ENCODE assay signal across 23 cellular contexts in genomic region chr6:84681693-84682326, GRCh38.
"Had no signal": no experiment of that assay in that cellular context is flagged by ENCODE, and none has a peak within 500 bp of the region (broad histone marks: within the 10 kb centered on the region; RNA-seq: fewer than 3 reads in every experiment).

No MANE protein-coding gene starts in this region.

- H3K27ac ChIP-seq: esophagus squamous epithelium, heart right ventricle, left lung, neutrophil, pancreas, right lobe of liver, thyroid gland, vagina had no signal

- H3K4me3 ChIP-seq: esophagus squamous epithelium, heart right ventricle, left lung, mucosa of descending colon, pancreas, right lobe of liver, thyroid gland, vagina had no signal

- ATAC-seq: effector memory CD8-positive, alpha-beta T cell; heart right ventricle; left cardiac atrium; left lung; mucosa of descending colon; natural killer cell treated with Interleukin-12 subunit alpha and Interleukin-12 subunit beta and Interleukin-15 and Interleukin-18, amount 100 ng/mL, for 72 hours; pancreas; right lobe of liver; stimulated activated naive B cell treated with anti-CD40 and anti-IgM and Interleukin-4, amounts not matched to agents 10 μg/mL and 1 μg/mL and 100 μg/mL, for 72 hours had no signal

- DNase-seq: dermis blood vessel endothelial cell; effector memory CD8-positive, alpha-beta T cell; erythroblast; esophagus squamous epithelium; foreskin melanocyte; glutamatergic neuron; heart right ventricle; hippocampal formation; left cardiac atrium; left lung; mesenchymal stem cell; mucosa of descending colon; naive B cell; pancreas; right lobe of liver; small intestine; stimulated activated CD4-positive, alpha-beta T cell treated with anti-CD3 and anti-CD28 coated beads, Interleukin-15, amount 100 ng/mL, for 24 hours; stimulated activated CD4-positive, alpha-beta T cell treated with anti-CD3 and anti-CD28 coated beads, Interleukin-2, amount 100 ng/mL, for 48 hours; stimulated activated naive B cell treated with anti-CD40 and anti-IgM and Interleukin-4, amounts not matched to agents 10 μg/mL and 1 μg/mL and 100 μg/mL, for 72 hours; thyroid gland had no signal

- H3K27me3 ChIP-seq: esophagus squamous epithelium, heart right ventricle, left lung, neutrophil, right lobe of liver, thyroid gland, vagina had no signal

- H3K9me3 ChIP-seq: esophagus squamous epithelium, left lung, mucosa of descending colon, neutrophil, pancreas, right lobe of liver, thyroid gland, vagina had no signal

- H3K36me3 ChIP-seq: esophagus squamous epithelium, heart right ventricle, left lung, neutrophil, pancreas, right lobe of liver, thyroid gland, vagina had no signal

- H3K4me1 ChIP-seq: esophagus squamous epithelium, heart right ventricle, left lung, pancreas, right lobe of liver, thyroid gland, vagina had no signal
